ENCODE assay signal across 8 cellular contexts in the genomic region with DNA sequence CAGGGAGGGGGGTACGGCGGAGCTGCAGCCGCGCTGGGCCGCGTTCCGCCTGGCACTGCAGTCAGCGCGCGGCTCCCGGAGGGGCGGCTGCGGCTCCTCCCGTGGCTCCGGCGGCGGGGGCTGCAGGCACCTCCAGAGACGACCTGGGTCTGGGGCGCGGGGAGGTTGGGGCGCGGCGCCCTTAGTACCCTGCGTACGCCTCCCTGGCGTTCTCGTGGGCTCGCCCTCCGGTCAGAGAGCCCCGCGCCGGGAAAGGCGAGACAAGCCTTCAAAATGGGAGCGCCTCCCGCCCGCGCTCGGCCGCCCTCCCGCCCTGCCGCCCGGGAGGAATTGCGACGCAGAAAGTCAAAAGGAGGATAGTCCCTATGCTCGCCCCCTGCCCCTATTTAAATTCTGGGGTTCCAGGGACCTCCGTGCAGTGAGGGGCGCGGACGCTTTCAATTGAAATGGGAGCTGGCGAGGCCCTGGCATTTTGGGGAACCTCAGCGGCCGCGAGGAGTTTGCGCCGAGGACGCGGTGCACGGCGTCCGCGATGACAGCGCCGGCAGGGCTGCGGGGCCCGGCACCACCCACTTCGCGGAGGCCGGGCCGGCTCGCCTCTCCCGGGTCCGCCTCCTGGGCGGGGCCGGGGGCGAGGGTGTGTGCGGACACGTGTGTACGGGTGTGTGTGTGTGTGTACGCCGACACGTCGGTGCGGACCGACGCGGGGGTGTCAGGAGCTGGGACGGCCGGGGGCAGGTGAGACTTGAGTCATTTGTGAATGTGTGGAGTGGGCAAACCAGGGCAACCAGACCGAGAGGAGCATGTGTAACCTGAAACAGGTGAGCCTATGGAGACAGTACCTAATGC. TPM values are rescaled to one million over a fixed set of nuclear protein-coding genes. Genes with fewer than 3 reads are reported as not detected.
DNase-seq lines count a peak whose midpoint lies in the region; ATAC-seq and TF ChIP-seq lines count a peak whose summit lies in the region.

No MANE protein-coding gene starts in this region.

- peak overlapping the region; percentile 77 for H3K9ac ChIP-seq in neuronal stem cell (ENCODE audit: low read depth, low read length, poor library complexity)

- H4K91ac ChIP-seq in neuronal stem cell (ENCODE audit: low read depth, low read length, poor library complexity): no peak overlapping the region

- no peaks in the 10 kb centered on the region for H3K36me3 ChIP-seq in neuronal stem cell (replicated peaks in 1 of 2; ENCODE audit: control insufficient read depth in 2 of 2, insufficient read depth in 2 of 2, low read length in 2 of 2)

- H2BK12ac ChIP-seq in neuronal stem cell (ENCODE audit: low read length): no peak overlapping the region

- peaks cover 3% of the 10 kb centered on the region in 2 donors for H3K4me1 ChIP-seq in neuronal stem cell (ENCODE audit: control insufficient read depth in 2 of 2, insufficient read depth in 1 of 2, low read depth in 1 of 2, low read length in 2 of 2)

- H3K23ac ChIP-seq in neuronal stem cell (ENCODE audit: low read depth, low read length, poor library complexity): peak overlapping the region; percentile 87

- no peak overlapping the region for H2BK120ac ChIP-seq in neuronal stem cell (ENCODE audit: low read depth, low read length)

- H3K27ac ChIP-seq in HL-60 (replicated peaks) (peak overlapping the region; percentile 83), neuronal stem cell (replicated peaks; ENCODE audit: low read length) (no peak overlapping the region), substantia nigra (ENCODE audit: low read depth, low read length, poor library complexity, severe bottlenecking) (peak overlapping the region; percentile 93)

- H3K9me3 ChIP-seq in neuronal stem cell (replicated peaks in 1 of 2; ENCODE audit: control insufficient read depth in 2 of 2, insufficient read depth in 1 of 2, low read depth in 1 of 2, low read length in 2 of 2): no peaks in the 10 kb centered on the region

- no peak overlapping the region for H2BK5ac ChIP-seq in neuronal stem cell (ENCODE audit: low read length)

- H3K14ac ChIP-seq in neuronal stem cell (ENCODE audit: low read length): no peak overlapping the region

- peak overlapping the region; percentile 72 for H3K4me3 ChIP-seq in HL-60 (replicated peaks; ENCODE audit: insufficient read depth, low read length)
- peak overlapping the region; percentile 65 to 86 for H3K4me3 ChIP-seq in neuronal stem cell (ENCODE audit: low read length in 2 of 2)

- peak; percentile 93 for DNase-seq in D341Med (ENCODE audit: low spot score)
- DNase-seq in HL-60 (ENCODE audit: low read depth in 1 of 2, low spot score in 1 of 2): peak; percentile 38 to 74
- peak; percentile 9 to 33 for DNase-seq in SHP77 (lab: John Stamatoyannopoulos, UW)
- peak; percentile 76 for DNase-seq in activated gamma-delta T cell treated with anti-CD3 and anti-CD28 coated beads, Interleukin-2, amount 50 U/mL, for 16 hours (ENCODE audit: low read depth)
- DNase-seq in foreskin melanocyte: peak; percentile 58
- peak; percentile 54 for DNase-seq in neuronal stem cell (ENCODE audit: low spot score)
- peak in 48 of 49 donors; percentile 15 to 89 (median 59) for DNase-seq in substantia nigra (lab: John Stamatoyannopoulos, UW)

- no CpG with 5 or more reads among the region's 89 CpGs for WGBS in neuronal stem cell (ENCODE audit: extremely low coverage in 2 of 2, insufficient read length in 2 of 2, insufficient replicate concordance in 1 of 2), 2 donors

- ATAC-seq in GM19468 (IDR thresholded peaks at IDR 0.05; ENCODE audit: extremely low read depth, unreplicated experiment): peak; percentile 46

- H3K4ac ChIP-seq in neuronal stem cell (ENCODE audit: low read length): no peak overlapping the region

- no peak overlapping the region for H4K8ac ChIP-seq in neuronal stem cell (ENCODE audit: low read depth, low read length)

- TF ChIP-seq CTCF in HL-60 (IDR thresholded peaks at IDR 0.05; ENCODE audit: insufficient read depth, low read length): no peak

- H3K4me2 ChIP-seq in neuronal stem cell (ENCODE audit: insufficient read depth, low read length, poor library complexity, severe bottlenecking): peak overlapping the region; percentile 94

- H3K79me1 ChIP-seq in neuronal stem cell (ENCODE audit: low read depth, low read length): peaks cover 2% of the 10 kb centered on the region

- peak overlapping the region; percentile 99 for H2AFZ ChIP-seq in neuronal stem cell (ENCODE audit: low read length)

- no peak overlapping the region for H2AK5ac ChIP-seq in neuronal stem cell (ENCODE audit: low read depth, low read length)

- H3K18ac ChIP-seq in neuronal stem cell (ENCODE audit: low read length): peak overlapping the region; percentile 25

- H2BK15ac ChIP-seq in neuronal stem cell (ENCODE audit: low read length): no peak overlapping the region

- H3K27me3 ChIP-seq in HL-60 (ENCODE audit: insufficient read depth, poor library complexity, severe bottlenecking): no peaks in the 10 kb centered on the region
- peaks cover 0 to 33% (median 15%) of the 10 kb centered on the region in 3 experiments for H3K27me3 ChIP-seq in neuronal stem cell (ENCODE audit: control insufficient read depth in 3 of 3, insufficient read depth in 3 of 3, low read depth in 1 of 3, low read length in 3 of 3)

RNA-seq across cellular contexts. Expression of gene HERC3, which starts 0.5 kb away (rescaled TPM):
- 2.1 TPM for polyA plus RNA-seq in neuronal stem cell (2013, experiment 1 of 2)
- 2.0 TPM for polyA plus RNA-seq in neuronal stem cell (2013, experiment 2 of 2)

Comparison
In these comparisons a context has a peak if more than half of its experiments do, and no peak if none do; other contexts are left out.
1. DNase-seq: peak in every context shown above with its lines; median percentile 93 in D341Med; 76 in activated gamma-delta T cell treated with anti-CD3 and anti-CD28 coated beads, Interleukin-2, amount 50 U/mL, for 16 hours; 59 in substantia nigra; 58 in foreskin melanocyte; 56 in HL-60; 54 in neuronal stem cell; 21 in SHP77.